Comparison of ENCODE assay signal across 11 cellular contexts in genomic region chr14:73231874-73232851, GRCh38. TPM values are rescaled to one million over a fixed set of nuclear protein-coding genes. Genes with fewer than 3 reads are reported as not detected.
DNase-seq lines count a peak whose midpoint lies in the region; ATAC-seq, FAIRE-seq and TF ChIP-seq lines count a peak whose summit lies in the region.
"Had no signal": no experiment of that assay in that cellular context is flagged by ENCODE, and none has a peak within 500 bp of the region (broad histone marks: within the 10 kb centered on the region; RNA-seq: fewer than 3 reads in every experiment).

No MANE protein-coding gene starts in this region.

- no peak overlapping the region for H2AFZ ChIP-seq in mammary epithelial cell (ENCODE audit: low read depth, low read length)

- DNase-seq in mammary epithelial cell (no peak), breast epithelium (ENCODE audit: low spot score in 2 of 2) (no peak), RWPE2 (ENCODE audit: low spot score) (no peak), glomerular visceral epithelial cell (ENCODE audit: extremely low spot score) (peak; percentile 54), urothelium cell line (ENCODE audit: low spot score) (no peak), Peyer's patch (no peak), kidney (no peak)
- DNase-seq: body of pancreas, DMS79, T-cell had no signal

- dilution Hi-C loops in mammary epithelial cell (cut with HindIII; ENCODE audit: low sequenced_read_pairs) = no loop called here

- intact Hi-C loops in mammary epithelial cell (cut with micrococcal nuclease) (no loop called here), breast epithelium (cut with DNase I; ENCODE audit: low total_unique reads) (loop anchor here (10.0 kb wide), 1 partner anchor 53 kb away; no protein-coding TSS in a partner anchor), kidney (cut with DNase I) (no loop called here)

- H3K27me3 ChIP-seq in mammary epithelial cell (ENCODE audit: insufficient read depth, low read length) (peaks cover 7% of the 10 kb centered on the region), breast epithelium (peaks cover 0 to 3% of the 10 kb centered on the region in 2 donors), RWPE2 (ENCODE audit: insufficient read depth, poor library complexity, severe bottlenecking) (peaks cover 26% of the 10 kb centered on the region), Peyer's patch (no peaks in the 10 kb centered on the region)

- no peak overlapping the region for H3K9ac ChIP-seq in mammary epithelial cell (ENCODE audit: insufficient read depth, low read length)
- no peak overlapping the region for H3K9ac ChIP-seq in kidney (ENCODE audit: low read length in 2 of 2)

- no peak overlapping the region for H3K4me3 ChIP-seq in mammary epithelial cell (replicated peaks in 1 of 3; ENCODE audit: insufficient read depth in 1 of 3, low read depth in 2 of 3, low read length in 3 of 3)
- no peak overlapping the region for H3K4me3 ChIP-seq in breast epithelium
- no peak overlapping the region for H3K4me3 ChIP-seq in RWPE2 (ENCODE audit: severe bottlenecking)
- H3K4me3 ChIP-seq in Peyer's patch = no peak overlapping the region
- H3K4me3 ChIP-seq in kidney (ENCODE audit: low read length in 2 of 2) = no peak overlapping the region
- H3K4me3 ChIP-seq: body of pancreas had no signal

- in situ Hi-C loops in mammary epithelial cell (cut with MboI; ENCODE audit: low sequenced_read_pairs in 2 of 2) = no loop called here

- ATAC-seq in RWPE2 (ENCODE audit: low read depth) (peak; percentile 17; the same call in 2 of the 3 replicates), GM21619 (IDR thresholded peaks at IDR 0.05; ENCODE audit: unreplicated experiment) (no peak)
- ATAC-seq: body of pancreas had no signal

- no peaks in the 10 kb centered on the region for H4K20me1 ChIP-seq in mammary epithelial cell (ENCODE audit: insufficient read depth, low read length)

- TF ChIP-seq POLR2A in breast epithelium (IDR thresholded peaks at IDR 0.05) (no peak), Peyer's patch (IDR thresholded peaks at IDR 0.05) (no peak)

- CTCF ChIA-PET in mammary epithelial cell (lab: Charles Lee; ENCODE audit: low non-redundant PET) = interaction anchor here (0.8 kb wide), 1 partner anchor 14 kb away, joined by 3 read pairs; no protein-coding TSS in a partner anchor

- H3K27ac ChIP-seq in mammary epithelial cell (ENCODE audit: insufficient read depth, low read depth, low read length) (no peak overlapping the region), breast epithelium (no peak overlapping the region), RWPE2 (ENCODE audit: poor library complexity, severe bottlenecking) (no peak overlapping the region), Peyer's patch (no peak overlapping the region), kidney (ENCODE audit: low read depth in 2 of 2, low read length in 2 of 2) (no peak overlapping the region)
- H3K27ac ChIP-seq: body of pancreas had no signal

- no peaks in the 10 kb centered on the region for H3K79me2 ChIP-seq in mammary epithelial cell (ENCODE audit: insufficient read depth, low read length)

- FAIRE-seq in urothelium cell line (lab: Jason Lieb, UNC) = peak; percentile 77
- no peak for FAIRE-seq in kidney (lab: Jason Lieb, UNC)

- H3K4me1 ChIP-seq in mammary epithelial cell (ENCODE audit: insufficient read depth, low read length) (peaks cover 16% of the 10 kb centered on the region), breast epithelium (peaks cover 11 to 12% of the 10 kb centered on the region in 2 donors), RWPE2 (ENCODE audit: insufficient read depth, poor library complexity, severe bottlenecking) (peaks cover 11% of the 10 kb centered on the region), Peyer's patch (peaks cover 0 to 31% (median under 1%) of the 10 kb centered on the region in 4 donors), kidney (ENCODE audit: control insufficient read depth in 1 of 2, insufficient read depth in 1 of 2, low read depth in 1 of 2, low read length in 2 of 2) (peaks cover 20 to 32% of the 10 kb centered on the region in 2 donors)

- H3K4me2 ChIP-seq in mammary epithelial cell (ENCODE audit: insufficient read depth, low read depth, low read length) = no peak overlapping the region

- H3K9me3 ChIP-seq in mammary epithelial cell (replicated peaks; ENCODE audit: insufficient read depth, low read length) = no peaks in the 10 kb centered on the region
- H3K9me3 ChIP-seq in breast epithelium = no peaks in the 10 kb centered on the region
- no peaks in the 10 kb centered on the region for H3K9me3 ChIP-seq in RWPE2 (ENCODE audit: severe bottlenecking)
- no peaks in the 10 kb centered on the region for H3K9me3 ChIP-seq in Peyer's patch
- H3K9me3 ChIP-seq in kidney (ENCODE audit: control insufficient read depth in 1 of 2, low read length in 2 of 2) = no peaks in the 10 kb centered on the region
- H3K9me3 ChIP-seq: body of pancreas had no signal

- WGBS in mammary epithelial cell (ENCODE audit: low coverage, missing lambda C conversion rate) = 59% methylated on average over 16 of the region's 20 CpGs

- TF ChIP-seq CTCF in mammary epithelial cell (conservative IDR thresholded peaks at IDR 0.05 in 1 of 2, IDR thresholded peaks at IDR 0.05 in 1 of 2; ENCODE audit: extremely low read depth in 1 of 2, insufficient read depth in 1 of 2, low read depth in 1 of 2, low read length in 2 of 2) = peak; percentile 21 to 40
- no peak for TF ChIP-seq CTCF in breast epithelium (IDR thresholded peaks at IDR 0.05)
- TF ChIP-seq CTCF in RWPE2 (IDR thresholded peaks at IDR 0.05; ENCODE audit: poor library complexity, severe bottlenecking) = peak; percentile 20
- TF ChIP-seq CTCF in Peyer's patch (IDR thresholded peaks at IDR 0.05) = peak in 2 of 6 experiments; percentile 18 to 20
- no peak for TF ChIP-seq CTCF in kidney (IDR thresholded peaks at IDR 0.05; ENCODE audit: borderline replicate concordance, extremely low read depth, insufficient read depth)

- BruUV-seq in mammary epithelial cell (replicated peaks; lab: Mats Ljungman, UMichigan) = no TSS peak

- H3K36me3 ChIP-seq in mammary epithelial cell (ENCODE audit: insufficient read depth, low read length) (no peaks in the 10 kb centered on the region), breast epithelium (no peaks in the 10 kb centered on the region), RWPE2 (ENCODE audit: low read depth) (no peaks in the 10 kb centered on the region), Peyer's patch (peaks cover 0 to 3% (median 0%) of the 10 kb centered on the region in 3 donors), kidney (ENCODE audit: control insufficient read depth in 1 of 2, insufficient read depth in 2 of 2, low read length in 2 of 2) (no peaks in the 10 kb centered on the region)

RNA-seq across cellular contexts. Expression of gene PAPLN, which starts 5.1 kb away (rescaled TPM):
- total RNA-seq in mammary epithelial cell (10 to 100 TPM in 1 of 2 donors, 1 to 10 TPM in 1; 6.0 to 15.0 TPM), breast epithelium (10 to 100 TPM; 19.7 to 29.9 (median 23.8) TPM), Peyer's patch (10 to 100 TPM in 2 of 4 donors, 1 to 10 TPM in 2; 8.1 to 27.2 (median 12.7) TPM), kidney (132 TPM)
- polyA plus RNA-seq in mammary epithelial cell (5.3 TPM), kidney (ENCODE audit: insufficient read depth, low read depth, low replicate concordance) (19.1 TPM)
- polyA minus RNA-seq in mammary epithelial cell = 1.8 TPM

Comparison
In these comparisons a context has a peak if more than half of its experiments do, and no peak if none do; other contexts are left out.
1. CTCF ChIP-seq: peak in mammary epithelial cell (2 of 2) and RWPE2 (single experiment); none in breast epithelium (0 of 3) and kidney (single experiment).